7 cellular contexts compared by ENCODE assay signal in genomic region chr2:112482309-112483046, GRCh38. TPM values are rescaled to one million over a fixed set of nuclear protein-coding genes. Genes with fewer than 3 reads are reported as not detected.
DNase-seq lines count a peak whose midpoint lies in the region; ATAC-seq and TF ChIP-seq lines count a peak whose summit lies in the region.

No MANE protein-coding gene starts in this region.

- H3K79me2 ChIP-seq in fibroblast of lung (ENCODE audit: control insufficient read depth, insufficient read depth, low read length) = peaks cover 43% of the 10 kb centered on the region

- H3K9me3 Mint-ChIP-seq in natural killer cell = no peaks in the 10 kb centered on the region

- H3K27me3 Mint-ChIP-seq in natural killer cell (ENCODE audit: low read depth in 2 of 2) = no peaks in the 10 kb centered on the region

- no peak for TF ChIP-seq POLR2A in tibial nerve (IDR thresholded peaks at IDR 0.05)

- 0 to 1% methylated on average over 25 to 52 of the region's 77 CpGs for WGBS in tibial nerve, 2 donors

- peak overlapping the region; percentile 98 for H3K4me3 Mint-ChIP-seq in natural killer cell

- intact Hi-C loops in natural killer cell (cut with micrococcal nuclease) = loop anchor here (1.0 to 5.0 kb wide), 2 partner anchors 100 to 225 kb away; partner anchors contain the start of gene ZC3H8

- no peaks in the 10 kb centered on the region for H3K36me3 Mint-ChIP-seq in natural killer cell

- peak overlapping the region; percentile 97 for H3K4me2 ChIP-seq in fibroblast of lung (ENCODE audit: extremely low read depth, insufficient read depth, low read length)

- peak overlapping the region; percentile 77 for H3K27ac ChIP-seq in fibroblast of lung (ENCODE audit: insufficient read depth, low read length)
- peak overlapping the region; percentile 54 to 95 (median 88) for H3K27ac ChIP-seq in tibial nerve

- ATAC-seq in HG02759 (IDR thresholded peaks at IDR 0.05; ENCODE audit: unreplicated experiment) (peak; percentile 6), natural killer cell (peak; percentile 6 to 21 (median 12))

- no peaks in the 10 kb centered on the region for H4K20me1 ChIP-seq in fibroblast of lung (ENCODE audit: control insufficient read depth, extremely low read depth, insufficient read depth, low read length)

- no peak for TF ChIP-seq EP300 in tibial nerve (IDR thresholded peaks at IDR 0.05)

- H3K36me3 ChIP-seq in fibroblast of lung (ENCODE audit: control insufficient read depth, insufficient read depth, low read length) = no peaks in the 10 kb centered on the region
- peaks cover 0 to 14% (median 0%) of the 10 kb centered on the region in 3 donors for H3K36me3 ChIP-seq in tibial nerve

- H3K4me1 ChIP-seq in fibroblast of lung (ENCODE audit: control insufficient read depth, extremely low read depth, insufficient read depth, low read length) (peaks cover 3% of the 10 kb centered on the region), tibial nerve (peaks cover 0 to 31% (median 18%) of the 10 kb centered on the region in 4 donors)

- H3K9ac ChIP-seq in fibroblast of lung (ENCODE audit: insufficient read depth, low read length) = peak overlapping the region; percentile 76

- H3K4me1 Mint-ChIP-seq in natural killer cell = peaks cover 30% of the 10 kb centered on the region in 2 donors

- TF ChIP-seq CTCF in GM12875 (IDR thresholded peaks at IDR 0.05; ENCODE audit: borderline replicate concordance, insufficient read depth, low read depth, low read length) = no peak
- no peak for TF ChIP-seq CTCF in fibroblast of lung (conservative IDR thresholded peaks at IDR 0.05 in 1 of 2, IDR thresholded peaks at IDR 0.05 in 1 of 2; ENCODE audit: low read depth in 1 of 2, low read length in 2 of 2)
- no peak for TF ChIP-seq CTCF in natural killer cell (IDR thresholded peaks at IDR 0.05)
- TF ChIP-seq CTCF in tibial nerve (IDR thresholded peaks at IDR 0.05) = no peak

- H3K4me3 ChIP-seq in GM12875 (ENCODE audit: low read depth, low read length) (peak overlapping the region; percentile 72), fibroblast of lung (replicated peaks in 1 of 4; ENCODE audit: control extremely low read depth in 1 of 4, insufficient read depth in 1 of 4, low read depth in 3 of 4, low read length in 4 of 4) (peak overlapping the region; percentile 82 to 91 (median 90)), tibial nerve (peak overlapping the region; percentile 91 to 98 (median 96))

- DNase-seq in NCI-H460 (ENCODE audit: extremely low read depth, low read depth) (peak; percentile 30), fibroblast of lung (ENCODE audit: low read depth in 2 of 2) (peak; percentile 47 to 62), natural killer cell (peak; percentile 19), tibial nerve (ENCODE audit: low spot score in 2 of 2) (no peak)
- DNase-seq in activated T-helper 1 cell treated with anti-CD3 and anti-CD28 coated beads, Interleukin-2, amount 50 U/mL, for 16 hours (ENCODE audit: low read depth in 1 of 2, low spot score in 1 of 2) = peak; percentile 6 to 7

- H3K27me3 ChIP-seq in fibroblast of lung (ENCODE audit: control insufficient read depth, insufficient read depth, low read length) (no peaks in the 10 kb centered on the region), tibial nerve (no peaks in the 10 kb centered on the region)

- peak overlapping the region; percentile 77 for H2AFZ ChIP-seq in fibroblast of lung (ENCODE audit: low read length)

- H3K9me3 ChIP-seq in fibroblast of lung (ENCODE audit: control insufficient read depth, insufficient read depth, low read depth, low read length) = no peaks in the 10 kb centered on the region
- H3K9me3 ChIP-seq in tibial nerve = no peaks in the 10 kb centered on the region

- peak overlapping the region; percentile 75 to 83 for H3K27ac Mint-ChIP-seq in natural killer cell

RNA-seq across cellular contexts. Expression of gene TTL, which starts 0.5 kb away (rescaled TPM):
- 58.1 and 72.8 TPM in 2 replicates for total RNA-seq in NCI-H460 (2014; rRNA removed; shearing (Covaris generic))
- polyA plus RNA-seq in NCI-H460 (2014; cell fraction: nucleus; rRNA removed) = 70.5 and 83.3 TPM in 2 replicates
- total RNA-seq in fibroblast of lung (24.7 and 28.2 TPM in 2 replicates), natural killer cell (10 to 100 TPM; 14.3 to 26.8 (median 26.4) TPM), tibial nerve (10 to 100 TPM; 11.8 to 27.8 (median 23.3) TPM)
- polyA plus RNA-seq in fibroblast of lung = 30.9 and 41.2 TPM in 2 replicates
- polyA plus RNA-seq in fibroblast of lung (2012) = 30.3 and 36.0 TPM in 2 replicates
- 28.8 and 69.5 TPM in 2 replicates for polyA minus RNA-seq in fibroblast of lung (ENCODE audit: low replicate concordance)

RNA-seq across cellular contexts. Expression of gene RGPD8, which starts 49.0 kb away (rescaled TPM):
- 3.0 and 3.2 TPM in 2 replicates for total RNA-seq in NCI-H460 (2014; rRNA removed; shearing (Covaris generic))
- polyA plus RNA-seq in NCI-H460 (2014; cell fraction: nucleus; rRNA removed) = 0.27 and 2.8 TPM in 2 replicates
- total RNA-seq in fibroblast of lung = 9.5 and 13.4 TPM in 2 replicates
- 2.6 and 3.3 TPM in 2 replicates for polyA plus RNA-seq in fibroblast of lung
- polyA plus RNA-seq in fibroblast of lung (2012) = 1.2 and 1.6 TPM in 2 replicates
- polyA minus RNA-seq in fibroblast of lung (ENCODE audit: low replicate concordance) = not detected in 2 replicates
- 10 to 100 TPM; 30.7 to 38.5 (median 34.1) TPM for total RNA-seq in natural killer cell
- 10 to 100 TPM; 10.2 to 24.3 (median 19.0) TPM for total RNA-seq in tibial nerve

RNA-seq across cellular contexts. Expression of gene POLR1B, which starts 59.8 kb away (rescaled TPM):
- total RNA-seq in NCI-H460 (2014; rRNA removed; shearing (Covaris generic)) = 35.9 and 43.0 TPM in 2 replicates
- polyA plus RNA-seq in NCI-H460 (2014; cell fraction: nucleus; rRNA removed) = 35.1 and 43.0 TPM in 2 replicates
- total RNA-seq in fibroblast of lung = 13.4 and 15.5 TPM in 2 replicates
- 12.2 and 12.5 TPM in 2 replicates for polyA plus RNA-seq in fibroblast of lung
- polyA plus RNA-seq in fibroblast of lung (2012) = 8.5 and 9.5 TPM in 2 replicates
- 21.8 and 44.2 TPM in 2 replicates for polyA minus RNA-seq in fibroblast of lung (ENCODE audit: low replicate concordance)
- 10 to 100 TPM; 16.2 to 26.5 (median 22.1) TPM for total RNA-seq in natural killer cell
- 10 to 100 TPM; 10.3 to 14.9 (median 12.1) TPM for total RNA-seq in tibial nerve

Comparison
In these comparisons a context has a peak if more than half of its experiments do, and no peak if none do; other contexts are left out.
1. DNase-seq: peak in NCI-H460 (single experiment), activated T-helper 1 cell treated with anti-CD3 and anti-CD28 coated beads, Interleukin-2, amount 50 U/mL, for 16 hours (2 of 2), fibroblast of lung (2 of 2) and natural killer cell (single experiment); none in tibial nerve (0 of 2).
2. Peak in every context shown above with its lines, with median percentiles within 50 percentile points of each other: H3K4me3 ChIP-seq.